In genomic region chr19:38315657-38316476, GRCh38 we compare ENCODE assay signal across 1 cellular context.
A peak's percentile ranks its signal among the peaks of the same experiment; 100 is the strongest.
TF ChIP-seq lines count a peak whose summit lies in the region.

TSS of gene YIF1B (minus strand) at chr19:38315947. CDS start at chr19:38315917, 30 bp downstream.

TF ChIP-seq in K562, 482 proteins besides CTCF, POLR2A, EP300 and RAD21 (continued from another document and continues in another):
- TF ChIP-seq, protein P1, sequence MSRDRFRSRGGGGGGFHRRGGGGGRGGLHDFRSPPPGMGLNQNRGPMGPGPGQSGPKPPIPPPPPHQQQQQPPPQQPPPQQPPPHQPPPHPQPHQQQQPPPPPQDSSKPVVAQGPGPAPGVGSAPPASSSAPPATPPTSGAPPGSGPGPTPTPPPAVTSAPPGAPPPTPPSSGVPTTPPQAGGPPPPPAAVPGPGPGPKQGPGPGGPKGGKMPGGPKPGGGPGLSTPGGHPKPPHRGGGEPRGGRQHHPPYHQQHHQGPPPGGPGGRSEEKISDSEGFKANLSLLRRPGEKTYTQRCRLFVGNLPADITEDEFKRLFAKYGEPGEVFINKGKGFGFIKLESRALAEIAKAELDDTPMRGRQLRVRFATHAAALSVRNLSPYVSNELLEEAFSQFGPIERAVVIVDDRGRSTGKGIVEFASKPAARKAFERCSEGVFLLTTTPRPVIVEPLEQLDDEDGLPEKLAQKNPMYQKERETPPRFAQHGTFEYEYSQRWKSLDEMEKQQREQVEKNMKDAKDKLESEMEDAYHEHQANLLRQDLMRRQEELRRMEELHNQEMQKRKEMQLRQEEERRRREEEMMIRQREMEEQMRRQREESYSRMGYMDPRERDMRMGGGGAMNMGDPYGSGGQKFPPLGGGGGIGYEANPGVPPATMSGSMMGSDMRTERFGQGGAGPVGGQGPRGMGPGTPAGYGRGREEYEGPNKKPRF (IDR thresholded peaks at IDR 0.05; ENCODE audit: low read depth, low read length), result no peak
- TF ChIP-seq FOXP1 (CRISPR knock-in tag; IDR thresholded peaks at IDR 0.05), result no peak
- no peak for TF ChIP-seq MCM2 (IDR thresholded peaks at IDR 0.05; ENCODE audit: low read depth)
- TF ChIP-seq BMI1 (IDR thresholded peaks at IDR 0.05; ENCODE audit: low read length), result no peak
- TF ChIP-seq NFATC3 (IDR thresholded peaks at IDR 0.05), result no peak
- TF ChIP-seq ZBTB2 (IDR thresholded peaks at IDR 0.05), result no peak
- peak; percentile 93 for TF ChIP-seq NR2C2 (CRISPR knock-in tag; IDR thresholded peaks at IDR 0.05)
- TF ChIP-seq NR2C2 (tag; IDR thresholded peaks at IDR 0.05), result peak; percentile 99
- no peak for TF ChIP-seq HINFP (tag; conservative IDR thresholded peaks at IDR 0.05; ENCODE audit: low read depth)
- TF ChIP-seq ZNF444 (CRISPR knock-in tag; IDR thresholded peaks at IDR 0.05), result no peak
- no peak for TF ChIP-seq EWSR1 (IDR thresholded peaks at IDR 0.05; ENCODE audit: borderline replicate concordance, low read depth, partially characterized antibody)
- peak; percentile 65 for TF ChIP-seq CEBPB (tag; IDR thresholded peaks at IDR 0.05)
- no peak; the same call in 1 of the 2 replicates for TF ChIP-seq NR1H2 (CRISPR knock-in tag; IDR thresholded peaks at IDR 0.05)
- no peak for TF ChIP-seq NCOA2 (IDR thresholded peaks at IDR 0.05; ENCODE audit: partially characterized antibody in 2 of 2)
- TF ChIP-seq TCF3 (CRISPR knock-in tag; IDR thresholded peaks at IDR 0.05), result no peak
- no peak for TF ChIP-seq RBM15 (IDR thresholded peaks at IDR 0.05; ENCODE audit: insufficient read depth, low read length)
- no peak for TF ChIP-seq ASH1L (IDR thresholded peaks at IDR 0.05; ENCODE audit: borderline replicate concordance, low read depth, partially characterized antibody)
- no peak for TF ChIP-seq ZBTB5 (IDR thresholded peaks at IDR 0.05)
- TF ChIP-seq ZBTB49 (CRISPR knock-in tag; IDR thresholded peaks at IDR 0.05; ENCODE audit: borderline replicate concordance), result no peak
- no peak for TF ChIP-seq ZC3H8 (IDR thresholded peaks at IDR 0.05)
- TF ChIP-seq NRF1 (conservative IDR thresholded peaks at IDR 0.05 in 1 of 2, IDR thresholded peaks at IDR 0.05 in 1 of 2), result peak; percentile 66 to 70
- TF ChIP-seq CBFA2T2 (conservative IDR thresholded peaks at IDR 0.05), result no peak
- TF ChIP-seq TOE1 (IDR thresholded peaks at IDR 0.05; ENCODE audit: borderline replicate concordance), result peak; percentile 74; the same call in 1 of the 2 replicates
- no peak for TF ChIP-seq TOE1 (CRISPR knock-in tag; IDR thresholded peaks at IDR 0.05; ENCODE audit: borderline replicate concordance, low read depth)
- TF ChIP-seq SNAPC5 (CRISPR knock-in tag; IDR thresholded peaks at IDR 0.05), result no peak
- TF ChIP-seq ZNF347 (CRISPR knock-in tag; IDR thresholded peaks at IDR 0.05; ENCODE audit: low read depth), result no peak
- no peak for TF ChIP-seq ZNF518B (CRISPR knock-in tag; IDR thresholded peaks at IDR 0.05)
- TF ChIP-seq RBM14 (IDR thresholded peaks at IDR 0.05; ENCODE audit: borderline replicate concordance, insufficient read depth, low read depth, low read length), result no peak
- 0 out of 2 replicates have a peak, but pooled peaks have one; percentile 40 for TF ChIP-seq NCOA1 (IDR thresholded peaks at IDR 0.05; ENCODE audit: low read depth)
- peak; percentile 85 for TF ChIP-seq CREM (IDR thresholded peaks at IDR 0.05; ENCODE audit: low read depth)
- TF ChIP-seq ZNF232 (CRISPR knock-in tag; IDR thresholded peaks at IDR 0.05), result no peak
- 0 out of 2 replicates have a peak, but pooled peaks have one; percentile 41 for TF ChIP-seq THAP12 (CRISPR knock-in tag; IDR thresholded peaks at IDR 0.05)
- no peak for TF ChIP-seq ESRRB (CRISPR knock-in tag; IDR thresholded peaks at IDR 0.05; ENCODE audit: borderline replicate concordance)
- no peak for TF ChIP-seq JUNB (CRISPR knock-in tag; conservative IDR thresholded peaks at IDR 0.05)
- TF ChIP-seq, protein P2, sequence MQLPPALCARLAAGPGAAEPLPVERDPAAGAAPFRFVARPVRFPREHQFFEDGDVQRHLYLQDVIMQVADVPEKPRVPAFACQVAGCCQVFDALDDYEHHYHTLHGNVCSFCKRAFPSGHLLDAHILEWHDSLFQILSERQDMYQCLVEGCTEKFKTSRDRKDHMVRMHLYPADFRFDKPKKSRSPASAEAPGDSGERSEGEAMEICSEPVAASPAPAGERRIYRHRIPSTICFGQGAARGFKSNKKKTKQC (CRISPR knock-in tag; IDR thresholded peaks at IDR 0.05), result no peak
- no peak for TF ChIP-seq GATAD2A (IDR thresholded peaks at IDR 0.05)
- TF ChIP-seq CSDE1 (IDR thresholded peaks at IDR 0.05), result no peak
- peak; percentile 64; the same call in 1 of the 2 replicates for TF ChIP-seq FOXM1 (IDR thresholded peaks at IDR 0.05; ENCODE audit: low read depth)
- 0 out of 2 replicates have a peak, but pooled peaks have one; percentile 31 for TF ChIP-seq FOXM1 (CRISPR knock-in tag; IDR thresholded peaks at IDR 0.05; ENCODE audit: low read depth)
- no peak for TF ChIP-seq ZNF217 (CRISPR knock-in tag; IDR thresholded peaks at IDR 0.05)
- TF ChIP-seq GTF2F1 (IDR thresholded peaks at IDR 0.05; ENCODE audit: low read depth, low read length), result no peak
- TF ChIP-seq DDX20 (tag; IDR thresholded peaks at IDR 0.05; ENCODE audit: low read depth), result no peak
- TF ChIP-seq, protein P3, sequence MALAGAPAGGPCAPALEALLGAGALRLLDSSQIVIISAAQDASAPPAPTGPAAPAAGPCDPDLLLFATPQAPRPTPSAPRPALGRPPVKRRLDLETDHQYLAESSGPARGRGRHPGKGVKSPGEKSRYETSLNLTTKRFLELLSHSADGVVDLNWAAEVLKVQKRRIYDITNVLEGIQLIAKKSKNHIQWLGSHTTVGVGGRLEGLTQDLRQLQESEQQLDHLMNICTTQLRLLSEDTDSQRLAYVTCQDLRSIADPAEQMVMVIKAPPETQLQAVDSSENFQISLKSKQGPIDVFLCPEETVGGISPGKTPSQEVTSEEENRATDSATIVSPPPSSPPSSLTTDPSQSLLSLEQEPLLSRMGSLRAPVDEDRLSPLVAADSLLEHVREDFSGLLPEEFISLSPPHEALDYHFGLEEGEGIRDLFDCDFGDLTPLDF (CRISPR knock-in tag; IDR thresholded peaks at IDR 0.05), result no peak
